ENCODE assay signal across 12 cellular contexts in the genomic region with DNA sequence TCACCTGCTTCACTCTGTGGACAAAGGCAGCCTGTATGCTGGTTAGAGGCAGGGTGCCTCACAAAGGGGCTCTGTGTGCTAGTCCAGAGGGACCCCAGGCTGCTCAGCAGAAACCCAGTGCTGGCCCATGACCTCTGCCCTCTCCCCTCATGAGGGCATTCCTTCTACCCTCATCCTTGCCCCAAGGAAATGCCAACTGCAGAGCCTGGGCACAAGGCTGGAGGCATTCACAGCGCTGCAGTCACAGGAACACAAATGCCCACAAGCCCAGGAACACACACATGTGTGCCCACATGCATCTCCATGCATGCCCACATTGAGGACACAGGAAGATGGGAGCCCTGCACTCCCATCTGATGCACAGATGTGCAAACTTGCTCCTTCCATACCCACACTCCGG. TPM values are rescaled to one million over a fixed set of nuclear protein-coding genes. Genes with fewer than 3 reads are reported as not detected.
DNase-seq lines count a peak whose midpoint lies in the region; ATAC-seq, FAIRE-seq and TF ChIP-seq lines count a peak whose summit lies in the region.
"Had no signal": no experiment of that assay in that cellular context is flagged by ENCODE, and none has a peak within 500 bp of the region (broad histone marks: within the 10 kb centered on the region; RNA-seq: fewer than 3 reads in every experiment).

No MANE protein-coding gene starts in this region.

- no peaks in the 10 kb centered on the region for H3K9me3 ChIP-seq in OCI-LY7 (ENCODE audit: low read length)
- no peaks in the 10 kb centered on the region for H3K9me3 ChIP-seq in esophagus (ENCODE audit: control insufficient read depth in 2 of 2, insufficient read depth in 1 of 2, low read depth in 1 of 2, low read length in 1 of 2)
- no peaks in the 10 kb centered on the region for H3K9me3 ChIP-seq in spleen
- H3K9me3 ChIP-seq in small intestine (ENCODE audit: control insufficient read depth, low read depth), result no peaks in the 10 kb centered on the region
- H3K9me3 ChIP-seq: pancreas had no signal

- intact Hi-C loops in OCI-LY7 (cut with micrococcal nuclease; ENCODE audit: unreplicated experiment) (loop anchor here (10.0 kb wide), 1 partner anchor 418 kb away; no protein-coding TSS in a partner anchor), spleen (cut with DNase I; ENCODE audit: low total_unique reads) (no loop called here)

- H3K27me3 ChIP-seq in esophagus (ENCODE audit: control insufficient read depth in 1 of 2, insufficient read depth in 2 of 2, low read length in 2 of 2), result no peaks in the 10 kb centered on the region
- no peaks in the 10 kb centered on the region for H3K27me3 ChIP-seq in spleen (replicated peaks in 1 of 7)
- no peaks in the 10 kb centered on the region for H3K27me3 ChIP-seq in small intestine (ENCODE audit: control insufficient read depth in 2 of 2, insufficient read depth in 2 of 2, low read length in 2 of 2)
- H3K27me3 ChIP-seq: pancreas had no signal

- H3K36me3 ChIP-seq in OCI-LY7 (ENCODE audit: insufficient read depth, low read length) (no peaks in the 10 kb centered on the region), esophagus (ENCODE audit: control insufficient read depth in 2 of 2, insufficient read depth in 2 of 2, low read length in 1 of 2) (peaks cover 15 to 28% of the 10 kb centered on the region in 2 donors), spleen (peaks cover 0 to 48% (median 32%) of the 10 kb centered on the region in 6 donors), small intestine (ENCODE audit: control insufficient read depth in 2 of 2, insufficient read depth in 2 of 2, low read length in 2 of 2) (peaks cover 0 to 2% of the 10 kb centered on the region in 2 donors)
- H3K36me3 ChIP-seq: pancreas, WERI-Rb-1 had no signal

- H4K20me1 ChIP-seq in OCI-LY7 (ENCODE audit: insufficient read depth, low read length), result no peaks in the 10 kb centered on the region

- ATAC-seq in HG02623 (IDR thresholded peaks at IDR 0.05; ENCODE audit: unreplicated experiment), result no peak
- ATAC-seq: pancreas had no signal

- DNase-seq in GDM1 (lab: John Stamatoyannopoulos, UW), result peak; percentile 65
- no peak for DNase-seq in OCI-LY7 (ENCODE audit: low spot score)
- DNase-seq in spleen, result no peak
- DNase-seq in HuH-7.5 (ENCODE audit: low spot score), result no peak
- no peak for DNase-seq in small intestine
- no peak for DNase-seq in DMS53 treated with DMSO at 0.1 percent for 48 hours (lab: John Stamatoyannopoulos, UW; ENCODE audit: unreplicated experiment)
- DNase-seq: pancreas, WERI-Rb-1 had no signal

- no peak for FAIRE-seq in small intestine (lab: Jason Lieb, UNC)
- FAIRE-seq: D721Med, endometrium, pancreas had no signal

- POLR2A ChIA-PET in OCI-LY7 (lab: Charles Lee), result interaction anchor here (1.3 to 2.1 kb wide), 2 partner anchors 19 to 95 kb away, joined by 3 to 7 read pairs; no protein-coding TSS in a partner anchor

- CTCF ChIA-PET in OCI-LY7 (lab: Charles Lee; ENCODE audit: unreplicated experiment), result interaction anchor here (0.5 to 4.5 kb wide), 3 partner anchors 19 to 59 kb away, joined by 3 to 29 read pairs (median 5); no protein-coding TSS in a partner anchor

- H2AFZ ChIP-seq in OCI-LY7 (ENCODE audit: low read length), result no peak overlapping the region; the same call in 1 of the 2 replicates

- no TSS peak for BruUV-seq in OCI-LY7 (replicated peaks; lab: Mats Ljungman, UMichigan)

- peak overlapping the region; percentile 96 for H3K4me2 ChIP-seq in OCI-LY7 (ENCODE audit: low read length)

- 62 to 79% methylated on average over 2 of the region's 2 CpGs for WGBS in esophagus, 2 donors
- 23 to 57% (median 35%) methylated on average over 1 to 2 of the region's 2 CpGs for WGBS in spleen, 5 donors
- WGBS in small intestine, 3 donors, result 72 to 95% (median 88%) methylated on average over 2 of the region's 2 CpGs

- H3K9me2 ChIP-seq in OCI-LY7 (ENCODE audit: insufficient read depth, low read length), result no peaks in the 10 kb centered on the region

- TF ChIP-seq CTCF in OCI-LY7 (conservative IDR thresholded peaks at IDR 0.05; ENCODE audit: low read length), result no peak
- TF ChIP-seq CTCF in spleen (IDR thresholded peaks at IDR 0.05 in 8 of 11, conservative IDR thresholded peaks at IDR 0.05 in 3 of 11), result no peak

- H3K79me2 ChIP-seq in OCI-LY7 (ENCODE audit: insufficient read depth, low read depth, low read length), result no peaks in the 10 kb centered on the region; the same call in 1 of the 2 replicates

- H3K27ac ChIP-seq in OCI-LY7 (ENCODE audit: low read depth, low read length, poor library complexity, severe bottlenecking), result peak overlapping the region; percentile 96
- peak overlapping the region; percentile 11 to 53 for H3K27ac ChIP-seq in esophagus (ENCODE audit: low read depth in 2 of 2, low read length in 1 of 2)
- H3K27ac ChIP-seq in spleen, result peak overlapping the region; percentile 83 to 97 (median 93)
- peak overlapping the region in 1 of 2 donors; percentile 12 for H3K27ac ChIP-seq in small intestine (ENCODE audit: low read depth in 1 of 2, low read length in 1 of 2)
- H3K27ac ChIP-seq: WERI-Rb-1 had no signal

- TF ChIP-seq POLR2A in spleen (IDR thresholded peaks at IDR 0.05), result no peak

- H3K4me3 ChIP-seq in OCI-LY7 (ENCODE audit: low read depth, low read length, poor library complexity, severe bottlenecking) (peak overlapping the region; percentile 82), esophagus (ENCODE audit: low read depth in 1 of 2, low read length in 2 of 2) (no peak overlapping the region), spleen (peak overlapping the region in 1 of 8 donors; percentile 76), small intestine (ENCODE audit: low read depth in 1 of 2, low read length in 2 of 2) (no peak overlapping the region)
- H3K4me3 ChIP-seq: pancreas had no signal

- H3K4me1 ChIP-seq in OCI-LY7 (ENCODE audit: insufficient read depth, low read length, poor library complexity, severe bottlenecking), result peaks cover 59% of the 10 kb centered on the region
- H3K4me1 ChIP-seq in esophagus (ENCODE audit: control insufficient read depth in 2 of 2, insufficient read depth in 2 of 2, low read length in 1 of 2), result peaks cover 12 to 42% of the 10 kb centered on the region in 2 donors
- peaks cover 42 to 93% (median 62%) of the 10 kb centered on the region in 6 donors for H3K4me1 ChIP-seq in spleen
- H3K4me1 ChIP-seq in small intestine (ENCODE audit: control insufficient read depth in 2 of 2, insufficient read depth in 1 of 2, low read depth in 1 of 2, low read length in 1 of 2), result no peaks in the 10 kb centered on the region

RNA-seq across cellular contexts. Expression of a gene that starts 3.8 kb away (rescaled TPM):
- total RNA-seq in OCI-LY7 (2014; rRNA removed; shearing (Covaris generic)), result 12.8 and 18.4 TPM in 2 replicates
- total RNA-seq in OCI-LY7 (2022), result 7.6 and 7.9 TPM in 2 replicates
- polyA plus RNA-seq in esophagus, result 10 to 100 TPM; 26.3 to 28.4 TPM
- total RNA-seq in spleen, result 10 to 100 TPM in 3 of 7 donors, 1 to 10 TPM in 4; 2.8 to 14.9 (median 7.5) TPM
- 10 to 100 TPM; 17.3 to 30.6 (median 21.5) TPM for polyA plus RNA-seq in spleen
- 1 to 10 TPM in 2 of 3 donors, under 1 TPM in 1; 0.67 to 2.9 (median 2.2) TPM for polyA plus RNA-seq in small intestine

RNA-seq across cellular contexts. Expression of a gene that starts 6.9 kb away (rescaled TPM):
- total RNA-seq in OCI-LY7 (2014; rRNA removed; shearing (Covaris generic)), result 18.1 and 26.3 TPM in 2 replicates
- total RNA-seq in OCI-LY7 (2022) (14.2 and 14.7 TPM in 2 replicates), spleen (100 to 1,000 TPM; 176 to 228 (median 218) TPM)
- polyA plus RNA-seq in esophagus (10 to 100 TPM; 24.1 to 54.3 TPM), spleen (100 to 1,000 TPM in 2 of 3 donors, 10 to 100 TPM in 1; 91.1 to 231 (median 230) TPM), small intestine (100 to 1,000 TPM in 1 of 3 donors, 10 to 100 TPM in 2; 52.1 to 160 (median 86.5) TPM)

RNA-seq across cellular contexts. Expression of a gene that starts 7.2 kb away (rescaled TPM):
- not detected in 2 replicates for total RNA-seq in OCI-LY7 (2014; rRNA removed; shearing (Covaris generic))
- total RNA-seq in OCI-LY7 (2022) (0.32 TPM in 1 of 2 replicates, not detected in the other), spleen (not detected)
- polyA plus RNA-seq in esophagus (under 1 TPM in 1 of 2 donors, not detected in 1; 0.04 TPM), spleen (under 1 TPM in 2 of 3 donors, not detected in 1; 0.06 to 0.29 TPM), small intestine (under 1 TPM in 1 of 3 donors, not detected in 2; 0.15 TPM)
- total RNA-seq: pancreas had no signal
- polyA plus RNA-seq: pancreas had no signal

RNA-seq across cellular contexts. Expression of a gene that starts 20.5 kb away (rescaled TPM):
- total RNA-seq in OCI-LY7 (2014; rRNA removed; shearing (Covaris generic)), result 23.1 and 27.4 TPM in 2 replicates
- total RNA-seq in OCI-LY7 (2022), result 27.0 and 30.9 TPM in 2 replicates
- polyA plus RNA-seq in esophagus, result 10 to 100 TPM; 11.5 to 14.1 TPM
- 10 to 100 TPM; 40.7 to 56.0 (median 51.4) TPM for total RNA-seq in spleen
- polyA plus RNA-seq in spleen, result 10 to 100 TPM in 1 of 3 donors, 1 to 10 TPM in 2; 8.6 to 21.4 (median 9.8) TPM
- 10 to 100 TPM; 14.8 to 21.3 (median 15.1) TPM for polyA plus RNA-seq in small intestine

RNA-seq across cellular contexts. Expression of a gene that starts 49.5 kb away (rescaled TPM):
- 24.4 and 38.6 TPM in 2 replicates for total RNA-seq in OCI-LY7 (2014; rRNA removed; shearing (Covaris generic))
- total RNA-seq in OCI-LY7 (2022) (41.8 and 48.9 TPM in 2 replicates), spleen (1 to 10 TPM; 2.5 to 4.3 (median 3.9) TPM)
- polyA plus RNA-seq in esophagus (1 to 10 TPM; 4.1 to 4.3 TPM), spleen (1 to 10 TPM; 2.1 to 3.5 (median 2.8) TPM), small intestine (1 to 10 TPM; 1.4 to 8.1 (median 3.4) TPM)

Comparison
In these comparisons a context has a peak if more than half of its experiments do, and no peak if none do; other contexts are left out.
1. RNA of a gene that starts 3.8 kb away (polyA plus RNA-seq): 26.3 to 28.4 TPM in esophagus and 17.3 to 30.6 TPM in spleen; 0.67 to 2.9 TPM in small intestine; every median in the first group is over 4 times any median in the second.